14 cellular contexts compared by ENCODE assay signal in genomic region chr4:100517864-100518341, GRCh38. TPM values are rescaled to one million over a fixed set of nuclear protein-coding genes. Genes with fewer than 3 reads are reported as not detected.
DNase-seq lines count a peak whose midpoint lies in the region; ATAC-seq, FAIRE-seq and TF ChIP-seq lines count a peak whose summit lies in the region.
"Had no signal": no experiment of that assay in that cellular context is flagged by ENCODE, and none has a peak within 500 bp of the region (broad histone marks: within the 10 kb centered on the region; RNA-seq: fewer than 3 reads in every experiment).

A gene with protein sequence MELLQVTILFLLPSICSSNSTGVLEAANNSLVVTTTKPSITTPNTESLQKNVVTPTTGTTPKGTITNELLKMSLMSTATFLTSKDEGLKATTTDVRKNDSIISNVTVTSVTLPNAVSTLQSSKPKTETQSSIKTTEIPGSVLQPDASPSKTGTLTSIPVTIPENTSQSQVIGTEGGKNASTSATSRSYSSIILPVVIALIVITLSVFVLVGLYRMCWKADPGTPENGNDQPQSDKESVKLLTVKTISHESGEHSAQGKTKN (minus strand): TSS chr4:100518022. CDS start chr4:100517914, 108 bp downstream.

- H3K27ac ChIP-seq in endothelial cell of umbilical vein (ENCODE audit: insufficient read depth, low read depth, low read length) (peak within 1 kb of the TSS; percentile 70), lower lobe of right lung (peak within 1 kb of the TSS; percentile 44), smooth muscle cell (ENCODE audit: low read depth) (no peak within 1 kb of the TSS), pancreas (no peak within 1 kb of the TSS), PC-3 (ENCODE audit: low read length) (no peak within 1 kb of the TSS)
- H3K27ac ChIP-seq: neutrophil, thoracic aorta had no signal

- H3K36me3 ChIP-seq in endothelial cell of umbilical vein (ENCODE audit: control insufficient read depth in 2 of 2, extremely low read depth in 1 of 2, insufficient read depth in 2 of 2, low read length in 2 of 2) (no peaks in the 10 kb centered on the region), lower lobe of right lung (no peaks in the 10 kb centered on the region), smooth muscle cell (ENCODE audit: low read depth) (no peaks in the 10 kb centered on the region), pancreas (no peaks in the 10 kb centered on the region), PC-3 (ENCODE audit: low read depth, low read length) (no peaks in the 10 kb centered on the region)
- H3K36me3 ChIP-seq: neutrophil, thoracic aorta had no signal

- no peaks in the 10 kb centered on the region for H3K9me1 ChIP-seq in endothelial cell of umbilical vein (replicated peaks; ENCODE audit: control insufficient read depth, extremely low read depth, insufficient read depth, low read length)

- ATAC-seq in lower lobe of right lung (no peak), HG02571 (IDR thresholded peaks at IDR 0.05; ENCODE audit: unreplicated experiment) (no peak), pancreas (no peak), PC-3 (no peak)
- ATAC-seq: activated CD8-positive, alpha-beta T cell treated with anti-CD3 and anti-CD28 coated beads for 36 hours; T-helper 17 cell had no signal

- dilution Hi-C loops in endothelial cell of umbilical vein (cut with MboI; ENCODE audit: extremely low pct_ligation_motif_present, low sequenced_read_pairs) = no loop called here

- CTCF ChIA-PET in endothelial cell of umbilical vein (lab: Charles Lee) (no interaction called here), PC-3 (lab: Charles Lee) (no interaction called here)

- H3K27me3 ChIP-seq in endothelial cell of umbilical vein (ENCODE audit: control insufficient read depth in 2 of 2, insufficient read depth in 2 of 2, low read length in 2 of 2) (no peaks in the 10 kb centered on the region), lower lobe of right lung (ENCODE audit: low read depth) (no peaks in the 10 kb centered on the region), smooth muscle cell (ENCODE audit: low read depth) (no peaks in the 10 kb centered on the region), pancreas (no peaks in the 10 kb centered on the region), PC-3 (ENCODE audit: low read length) (no peaks in the 10 kb centered on the region)

- H3K9ac ChIP-seq in endothelial cell of umbilical vein (replicated peaks; ENCODE audit: extremely low read depth, insufficient read depth, low read length) (peak within 1 kb of the TSS; percentile 92), smooth muscle cell (ENCODE audit: low read depth) (no peak within 1 kb of the TSS), PC-3 (ENCODE audit: low read length) (no peak within 1 kb of the TSS)

- H3K9me2 ChIP-seq in PC-3 (replicated peaks; ENCODE audit: low read length) = no peaks in the 10 kb centered on the region

- TF ChIP-seq POLR2A in endothelial cell of umbilical vein (IDR thresholded peaks at IDR 0.05; ENCODE audit: low read depth, low read length) = peak; percentile 56

- DNase-seq in KG1 (lab: John Stamatoyannopoulos, UW) = peak; percentile 11
- peak; percentile 90 for DNase-seq in endothelial cell of umbilical vein (ENCODE audit: low read depth, low spot score)
- DNase-seq in lower lobe of right lung = no peak
- DNase-seq in smooth muscle cell (lab: John Stamatoyannopoulos, UW; ENCODE audit: unreplicated experiment) = no peak
- DNase-seq in SW 1271 (lab: John Stamatoyannopoulos, UW) = no peak
- DNase-seq in pancreas = no peak
- DNase-seq in PC-3 = no peak
- DNase-seq: activated CD8-positive, alpha-beta T cell treated with anti-CD3 and anti-CD28 coated beads for 36 hours; immature natural killer cell; NCI-H187; T-helper 17 cell had no signal

- BruUV-seq in endothelial cell of umbilical vein (replicated peaks; lab: Mats Ljungman, UMichigan) = no TSS peak
- no TSS peak for BruUV-seq in PC-3 (replicated peaks; lab: Mats Ljungman, UMichigan)

- POLR2A ChIA-PET in endothelial cell of umbilical vein (lab: Charles Lee) = interaction anchor here (0.7 kb wide), 1 partner anchor 1415 kb away, joined by 3 read pairs; no protein-coding TSS in a partner anchor
- POLR2A ChIA-PET in PC-3 (lab: Charles Lee; ENCODE audit: unreplicated experiment) = no interaction called here

- H3K79me2 ChIP-seq in endothelial cell of umbilical vein (ENCODE audit: control insufficient read depth, insufficient read depth, low read length) (peaks cover 32% of the 10 kb centered on the region), smooth muscle cell (ENCODE audit: low read depth) (no peaks in the 10 kb centered on the region), PC-3 (ENCODE audit: low read length) (no peaks in the 10 kb centered on the region)

- WGBS in smooth muscle cell (ENCODE audit: low lambda C conversion rate) = 78% methylated on average over 3 of the region's 3 CpGs
- WGBS in pancreas, 2 donors = 64 to 72% methylated on average over 3 of the region's 3 CpGs

- no peaks in the 10 kb centered on the region for H3K9me3 ChIP-seq in endothelial cell of umbilical vein (replicated peaks; ENCODE audit: control insufficient read depth, insufficient read depth, low read length)
- H3K9me3 ChIP-seq in lower lobe of right lung = no peaks in the 10 kb centered on the region
- no peaks in the 10 kb centered on the region for H3K9me3 ChIP-seq in smooth muscle cell (replicated peaks; ENCODE audit: low read depth)
- no peaks in the 10 kb centered on the region for H3K9me3 ChIP-seq in pancreas
- no peaks in the 10 kb centered on the region for H3K9me3 ChIP-seq in PC-3 (ENCODE audit: low read length)
- H3K9me3 ChIP-seq: neutrophil, thoracic aorta had no signal

- H3K4me3 ChIP-seq in endothelial cell of umbilical vein (replicated peaks in 1 of 3; ENCODE audit: insufficient read depth in 1 of 3, low read depth in 1 of 3, low read length in 3 of 3) (peak within 1 kb of the TSS; percentile 39 to 99 (median 54)), lower lobe of right lung (peak within 1 kb of the TSS; percentile 43), smooth muscle cell (no peak within 1 kb of the TSS), pancreas (no peak within 1 kb of the TSS), PC-3 (ENCODE audit: low read length) (no peak within 1 kb of the TSS)
- H3K4me3 ChIP-seq: thoracic aorta had no signal

- H3K4me2 ChIP-seq in endothelial cell of umbilical vein (ENCODE audit: insufficient read depth, low read length) (peak within 1 kb of the TSS; percentile 84), smooth muscle cell (no peak within 1 kb of the TSS), PC-3 (ENCODE audit: low read length) (no peak within 1 kb of the TSS)

- H3K4me1 ChIP-seq in endothelial cell of umbilical vein (ENCODE audit: control insufficient read depth, extremely low read depth, insufficient read depth, low read length) (peaks cover 41% of the 10 kb centered on the region), lower lobe of right lung (no peaks in the 10 kb centered on the region), smooth muscle cell (ENCODE audit: low read depth) (no peaks in the 10 kb centered on the region), pancreas (no peaks in the 10 kb centered on the region), PC-3 (ENCODE audit: insufficient read depth, low read length) (no peaks in the 10 kb centered on the region)

- H3F3A ChIP-seq in smooth muscle cell (ENCODE audit: low read depth) (no peaks in the 10 kb centered on the region), PC-3 (ENCODE audit: low read length, unreplicated experiment) (no peaks in the 10 kb centered on the region)

- H2AFZ ChIP-seq in endothelial cell of umbilical vein (ENCODE audit: low read depth, low read length) (peak within 1 kb of the TSS; percentile 82), smooth muscle cell (ENCODE audit: low read depth) (peak within 1 kb of the TSS; percentile 47), PC-3 (ENCODE audit: low read length) (no peak within 1 kb of the TSS)

- intact Hi-C loops in endothelial cell of umbilical vein (cut with micrococcal nuclease) = loop anchor here (1.0 to 10.0 kb wide), 6 partner anchors 139 to 571 kb away; partner anchors contain the start of gene DNAJB14
- intact Hi-C loops in lower lobe of right lung (cut with DNase I) = no loop called here
- intact Hi-C loops in pancreas (cut with DNase I) = no loop called here
- intact Hi-C loops in PC-3 (cut with micrococcal nuclease) = no loop called here

- FAIRE-seq in endothelial cell of umbilical vein (lab: Jason Lieb, UNC) (peak; percentile 84), pancreas (lab: Jason Lieb, UNC) (no peak)

- no peaks in the 10 kb centered on the region for H4K20me1 ChIP-seq in endothelial cell of umbilical vein (replicated peaks; ENCODE audit: control insufficient read depth, extremely low read depth, insufficient read depth, low read length)
- H4K20me1 ChIP-seq in smooth muscle cell (ENCODE audit: low read depth) = no peaks in the 10 kb centered on the region
- H4K20me1 ChIP-seq in PC-3 (ENCODE audit: low read length) = no peaks in the 10 kb centered on the region

- TF ChIP-seq CTCF in endothelial cell of umbilical vein (IDR thresholded peaks at IDR 0.05; ENCODE audit: extremely low read depth in 1 of 2, insufficient read depth in 1 of 2, low read depth in 1 of 2, low read length in 2 of 2) (no peak), lower lobe of right lung (IDR thresholded peaks at IDR 0.05) (no peak), smooth muscle cell (IDR thresholded peaks at IDR 0.05; ENCODE audit: borderline replicate concordance, insufficient read depth, poor library complexity, severe bottlenecking) (no peak), pancreas (IDR thresholded peaks at IDR 0.05) (no peak), PC-3 (conservative IDR thresholded peaks at IDR 0.05; ENCODE audit: low read depth, low read length) (no peak)

TF ChIP-seq in endothelial cell of umbilical vein, 7 proteins besides CTCF, POLR2A, EP300 and RAD21 (continues in another document):
- peak; percentile 37 for TF ChIP-seq GATA2 (IDR thresholded peaks at IDR 0.05; ENCODE audit: insufficient read depth, insufficient read length, low read depth, low read length)
- TF ChIP-seq FOS (IDR thresholded peaks at IDR 0.05; ENCODE audit: borderline replicate concordance, insufficient read depth, low read length) = peak; percentile 21
- no peak for TF ChIP-seq EZH2 (IDR thresholded peaks at IDR 0.05; ENCODE audit: borderline replicate concordance, low read depth, low read length, severe bottlenecking)

RNA-seq across cellular contexts. Expression of the gene that starts here (rescaled TPM):
- total RNA-seq in endothelial cell of umbilical vein = 76.2 and 97.3 TPM in 2 replicates
- 51.6 and 54.2 TPM in 2 replicates for polyA plus RNA-seq in endothelial cell of umbilical vein
- polyA plus RNA-seq in endothelial cell of umbilical vein (2011; cell fraction: cytosol; rRNA removed) = 88.0 and 95.7 TPM in 2 replicates
- 58.9 and 67.8 TPM in 2 replicates for polyA plus RNA-seq in endothelial cell of umbilical vein (2011; cell fraction: nucleus; rRNA removed)
- polyA plus RNA-seq in endothelial cell of umbilical vein (2012) = 34.5 and 50.4 TPM in 2 replicates
- 73.8 and 94.2 TPM in 2 replicates for polyA minus RNA-seq in endothelial cell of umbilical vein
- polyA minus RNA-seq in endothelial cell of umbilical vein (2011; cell fraction: cytosol; rRNA and poly(A)+ RNA removed) = not detected
- 177 and 213 TPM in 2 replicates for polyA minus RNA-seq in endothelial cell of umbilical vein (2011; cell fraction: nucleus; rRNA and poly(A)+ RNA removed)
- 53.3 TPM for total RNA-seq in lower lobe of right lung
- total RNA-seq in smooth muscle cell = not detected in 2 replicates
- polyA plus RNA-seq in smooth muscle cell = not detected in 2 replicates
- 1 to 10 TPM; 1.5 to 5.6 (median 2.4) TPM for total RNA-seq in pancreas
- polyA plus RNA-seq in pancreas = 1 to 10 TPM; 2.2 to 4.6 TPM
- not detected in 2 replicates for total RNA-seq in PC-3 (2014; rRNA removed)
- total RNA-seq: activated CD8-positive, alpha-beta T cell treated with anti-CD3 and anti-CD28 coated beads for 36 hours; T-helper 17 cell had no signal
- polyA plus RNA-seq: immature natural killer cell had no signal

Comparison
In these comparisons a context has a peak if more than half of its experiments do, and no peak if none do; other contexts are left out.
1. RNA of the gene that starts here (polyA plus RNA-seq): 34.5 to 95.7 TPM in endothelial cell of umbilical vein; 2.2 to 4.6 TPM in pancreas and not detected in smooth muscle cell; every median in the first group is over 4 times any median in the second.
2. DNase-seq: peak in KG1 (single experiment) and endothelial cell of umbilical vein (single experiment); none in lower lobe of right lung (single experiment), smooth muscle cell (single experiment), SW 1271 (0 of 2), pancreas (0 of 6) and PC-3 (single experiment).
3. H3K27ac ChIP-seq: peak in endothelial cell of umbilical vein (single experiment) and lower lobe of right lung (single experiment); none in smooth muscle cell (single experiment), pancreas (0 of 4) and PC-3 (single experiment).
4. H3K4me3 ChIP-seq: peak in endothelial cell of umbilical vein (3 of 3) and lower lobe of right lung (single experiment); none in smooth muscle cell (single experiment), pancreas (0 of 4) and PC-3 (single experiment).